In the genomic region with DNA sequence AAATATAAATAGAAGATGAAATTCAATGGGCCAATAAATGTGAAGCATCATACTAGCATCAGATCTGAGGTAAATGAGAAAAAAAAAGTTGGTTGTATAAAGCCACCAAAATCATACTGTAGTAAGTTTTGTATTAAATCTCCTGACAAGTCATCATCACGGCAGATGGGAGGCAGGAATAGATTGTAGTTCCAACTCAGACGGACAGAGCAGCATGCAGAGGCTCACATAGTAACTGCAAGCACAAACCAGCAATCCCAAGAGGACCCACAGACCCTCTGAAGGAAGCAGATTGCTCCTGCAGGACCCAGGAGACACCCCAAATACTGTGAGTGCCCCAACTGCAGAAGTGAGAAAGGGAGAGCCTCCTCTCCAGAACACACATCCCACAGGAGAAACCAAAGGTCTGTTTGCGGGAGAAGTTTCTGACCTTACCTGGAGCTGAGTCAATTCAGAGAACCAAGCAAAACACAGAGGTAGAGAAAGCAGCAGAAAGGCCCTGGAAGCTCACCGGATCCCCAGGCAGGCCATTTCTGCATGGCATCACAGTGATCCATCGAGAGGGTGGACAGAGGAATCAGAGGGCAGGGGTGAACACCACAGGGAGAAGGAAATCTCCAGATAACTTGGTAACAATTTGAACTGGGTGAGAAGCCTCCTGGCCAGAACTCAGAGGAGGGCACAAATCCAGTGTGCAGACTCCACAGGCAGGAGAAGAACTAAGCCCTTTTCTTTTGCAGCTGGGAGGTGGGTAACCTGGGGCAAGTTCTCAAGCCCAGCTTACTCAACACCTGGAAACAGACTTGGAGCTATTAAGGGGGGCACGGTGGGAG, we compare ENCODE assay signal across 17 cellular contexts.
"Had no signal": no experiment of that assay in that cellular context is flagged by ENCODE, and none has a peak within 500 bp of the region (broad histone marks: within the 10 kb centered on the region; RNA-seq: fewer than 3 reads in every experiment).

No MANE protein-coding gene starts in this region.

- H3K27ac Mint-ChIP-seq: activated CD4-positive, alpha-beta T cell treated with anti-CD3 and anti-CD28 coated beads, Interleukin-2, amount 10 ng/mL, durations not matched to agents 7 days and 5 days; activated naive CD4-positive, alpha-beta T cell treated with anti-CD3 and anti-CD28 coated beads, Interleukin-2, amount 50 U/mL, for 72 hours; activated T-cell treated with anti-CD3 and anti-CD28 coated beads, Interleukin-2, amount 50 U/mL, for 72 hours had no signal

- ATAC-seq: activated naive CD4-positive, alpha-beta T cell treated with anti-CD3 and anti-CD28 coated beads, Interleukin-2, amount 50 U/mL, for 72 hours; activated T-cell treated with anti-CD3 and anti-CD28 coated beads, Interleukin-2, amount 50 U/mL, for 72 hours; gastroesophageal sphincter; heart right ventricle had no signal

- H3K4me3 Mint-ChIP-seq: activated CD4-positive, alpha-beta T cell treated with anti-CD3 and anti-CD28 coated beads, Interleukin-2, amount 10 ng/mL, durations not matched to agents 7 days and 5 days; activated T-cell treated with anti-CD3 and anti-CD28 coated beads, Interleukin-2, amount 50 U/mL, for 72 hours; central memory CD8-positive, alpha-beta T cell had no signal

- H3K9me3 Mint-ChIP-seq: activated CD4-positive, alpha-beta T cell treated with anti-CD3 and anti-CD28 coated beads, Interleukin-2, amount 10 ng/mL, durations not matched to agents 7 days and 5 days; activated T-cell treated with anti-CD3 and anti-CD28 coated beads, Interleukin-2, amount 50 U/mL, for 72 hours; central memory CD8-positive, alpha-beta T cell had no signal

- DNase-seq: activated CD4-positive, alpha-beta T cell treated with anti-CD3 and anti-CD28 coated beads, Interleukin-2, amount 10 ng/mL, durations not matched to agents 7 days and 5 days; activated CD8-positive, alpha-beta memory T cell treated with anti-CD3 and anti-CD28 coated beads, Interleukin-2, amount 50 U/mL, for 48 hours; activated gamma-delta T cell; activated T-cell treated with anti-CD3 and anti-CD28 coated beads, Interleukin-2, amount 50 U/mL, for 72 hours; heart right ventricle; midbrain; stimulated activated CD4-positive, alpha-beta T cell treated with anti-CD3 and anti-CD28 coated beads, Interleukin-4, amount 100 ng/mL, for 1 hour; stimulated activated naive CD4-positive, alpha-beta T cell had no signal

- H3K4me1 ChIP-seq: parathyroid adenoma had no signal

- H3K27ac ChIP-seq: coronary artery, gastroesophageal sphincter, heart right ventricle, neutrophil, parathyroid adenoma, transverse colon, vagina had no signal

- H3K4me3 ChIP-seq: coronary artery, gastroesophageal sphincter, heart right ventricle, lung, transverse colon, vagina had no signal

- H3K9ac ChIP-seq: parathyroid adenoma had no signal

- H3K36me3 Mint-ChIP-seq: activated naive CD4-positive, alpha-beta T cell treated with anti-CD3 and anti-CD28 coated beads, Interleukin-2, amount 50 U/mL, for 72 hours had no signal

- H3K36me3 ChIP-seq: gastroesophageal sphincter, heart right ventricle, neutrophil, transverse colon, vagina had no signal

- H3K9me3 ChIP-seq: gastroesophageal sphincter, neutrophil, transverse colon, vagina had no signal

- H3K27me3 ChIP-seq: gastroesophageal sphincter, heart right ventricle, neutrophil, transverse colon, vagina had no signal

- H3K4me1 Mint-ChIP-seq: activated CD4-positive, alpha-beta T cell treated with anti-CD3 and anti-CD28 coated beads, Interleukin-2, amount 10 ng/mL, durations not matched to agents 7 days and 5 days; central memory CD8-positive, alpha-beta T cell had no signal
